In the genomic region with DNA sequence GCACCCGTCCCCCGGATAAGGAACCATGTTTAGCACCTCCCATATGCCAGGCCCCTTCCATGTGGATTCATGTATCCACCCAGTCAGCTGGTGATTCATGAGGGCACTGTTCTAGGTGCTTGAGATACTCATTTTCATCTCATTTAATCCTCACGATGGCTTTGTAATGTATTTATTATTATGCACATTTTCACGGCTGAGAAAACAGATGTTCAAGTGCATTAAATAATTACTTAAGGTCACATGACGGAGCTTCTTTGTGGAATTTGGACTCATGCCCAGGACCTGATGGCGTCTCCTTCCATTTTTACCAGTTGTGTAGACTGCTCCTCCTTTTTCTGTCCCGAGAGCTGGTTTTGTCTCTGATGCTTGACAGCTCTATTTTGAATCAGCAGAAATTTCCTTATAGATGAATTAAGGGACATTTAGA, we compare ENCODE assay signal across 9 cellular contexts.
DNase-seq lines count a peak whose midpoint lies in the region; ATAC-seq, FAIRE-seq and TF ChIP-seq lines count a peak whose summit lies in the region.
"Had no signal": no experiment of that assay in that cellular context is flagged by ENCODE, and none has a peak within 500 bp of the region (broad histone marks: within the 10 kb centered on the region; RNA-seq: fewer than 3 reads in every experiment).

No MANE protein-coding gene starts in this region.

- ATAC-seq in Right ventricle myocardium inferior (peak; percentile 56), HG02759 (IDR thresholded peaks at IDR 0.05; ENCODE audit: unreplicated experiment) (no peak), HG03442 (IDR thresholded peaks at IDR 0.05; ENCODE audit: unreplicated experiment) (no peak)

- peaks cover 63% of the 10 kb centered on the region for H3K36me3 Mint-ChIP-seq in activated T-helper 2 cell treated with anti-CD3 and anti-CD28 coated beads, Interferon-gamma antibody, Interleukin-2, Interleukin-4, amounts not matched to agents 10 μg/mL and 5 μg/mL and 100 μg/mL, durations not matched to agents 14 hours and 24 hours and 36 hours (ENCODE audit: low read depth)

- WGBS in small intestine, 3 donors = 23 to 32% (median 31%) methylated on average over 7 of the region's 7 CpGs

- H3K4me3 Mint-ChIP-seq in activated T-helper 2 cell treated with anti-CD3 and anti-CD28 coated beads, Interferon-gamma antibody, Interleukin-2, Interleukin-4, amounts not matched to agents 10 μg/mL and 5 μg/mL and 100 μg/mL, durations not matched to agents 14 hours and 24 hours and 36 hours (ENCODE audit: low read depth) = no peak overlapping the region

- H3K4me1 ChIP-seq in small intestine (ENCODE audit: control insufficient read depth in 2 of 2, insufficient read depth in 1 of 2, low read depth in 1 of 2, low read length in 1 of 2) = peaks cover 10 to 27% of the 10 kb centered on the region in 2 donors

- H3K36me3 ChIP-seq in small intestine (ENCODE audit: control insufficient read depth in 2 of 2, insufficient read depth in 2 of 2, low read length in 2 of 2) = no peaks in the 10 kb centered on the region

- intact Hi-C loops in Right ventricle myocardium inferior (cut with DNase I) = no loop called here
- intact Hi-C loops in activated T-helper 2 cell treated with anti-CD3 and anti-CD28 coated beads, Interferon-gamma antibody, Interleukin-2, Interleukin-4, amounts not matched to agents 10 μg/mL and 5 μg/mL and 100 μg/mL, durations not matched to agents 14 hours and 24 hours and 36 hours (cut with micrococcal nuclease) = no loop called here

- H3K9me3 ChIP-seq in small intestine (ENCODE audit: control insufficient read depth, low read depth) = no peaks in the 10 kb centered on the region

- FAIRE-seq in small intestine (lab: Jason Lieb, UNC) = no peak

- no peak for TF ChIP-seq CTCF in LNCaP clone FGC (IDR thresholded peaks at IDR 0.05; ENCODE audit: control insufficient read depth, extremely low read depth, insufficient read depth)

- H3K27ac Mint-ChIP-seq in activated T-helper 2 cell treated with anti-CD3 and anti-CD28 coated beads, Interferon-gamma antibody, Interleukin-2, Interleukin-4, amounts not matched to agents 10 μg/mL and 5 μg/mL and 100 μg/mL, durations not matched to agents 14 hours and 24 hours and 36 hours = no peak overlapping the region

- peaks cover 42% of the 10 kb centered on the region for H3K4me1 Mint-ChIP-seq in activated T-helper 2 cell treated with anti-CD3 and anti-CD28 coated beads, Interferon-gamma antibody, Interleukin-2, Interleukin-4, amounts not matched to agents 10 μg/mL and 5 μg/mL and 100 μg/mL, durations not matched to agents 14 hours and 24 hours and 36 hours (ENCODE audit: low read depth)

- no peaks in the 10 kb centered on the region for H3K27me3 ChIP-seq in small intestine (ENCODE audit: control insufficient read depth in 2 of 2, insufficient read depth in 2 of 2, low read length in 2 of 2)
- H3K27me3 ChIP-seq: cardiac muscle cell had no signal

- H3K27me3 Mint-ChIP-seq in activated T-helper 2 cell treated with anti-CD3 and anti-CD28 coated beads, Interferon-gamma antibody, Interleukin-2, Interleukin-4, amounts not matched to agents 10 μg/mL and 5 μg/mL and 100 μg/mL, durations not matched to agents 14 hours and 24 hours and 36 hours (ENCODE audit: low read depth) = no peaks in the 10 kb centered on the region

- H3K4me3 ChIP-seq in LNCaP clone FGC (ENCODE audit: low read depth, low read length) (peak overlapping the region; percentile 5; the same call in 1 of the 2 replicates), small intestine (ENCODE audit: low read depth in 1 of 2, low read length in 2 of 2) (no peak overlapping the region)
- H3K4me3 ChIP-seq: cardiac muscle cell had no signal

- peak overlapping the region in 1 of 2 donors; percentile 53 for H3K27ac ChIP-seq in small intestine (ENCODE audit: low read depth in 1 of 2, low read length in 1 of 2)
- H3K27ac ChIP-seq: cardiac muscle cell had no signal

- no peaks in the 10 kb centered on the region for H3K9me3 Mint-ChIP-seq in activated T-helper 2 cell treated with anti-CD3 and anti-CD28 coated beads, Interferon-gamma antibody, Interleukin-2, Interleukin-4, amounts not matched to agents 10 μg/mL and 5 μg/mL and 100 μg/mL, durations not matched to agents 14 hours and 24 hours and 36 hours

- DNase-seq in LNCaP clone FGC (ENCODE audit: low read depth) (peak; percentile 87), SHP77 (lab: John Stamatoyannopoulos, UW) (peak; percentile 93 to 95), Right ventricle myocardium inferior (ENCODE audit: missing footprints) (no peak), small intestine (peak; percentile 77), islet precursor cell (no peak)
- no peak for DNase-seq in activated T-helper 2 cell treated with anti-CD3 and anti-CD28 coated beads, Interferon-gamma antibody, Interleukin-2, Interleukin-4, amounts not matched to agents 10 μg/mL and 5 μg/mL and 100 μg/mL, durations not matched to agents 14 hours and 24 hours and 36 hours (ENCODE audit: low spot score)

Comparison
In these comparisons a context has a peak if more than half of its experiments do, and no peak if none do; other contexts are left out.
1. DNase-seq: peak in LNCaP clone FGC (single experiment), SHP77 (2 of 2) and small intestine (single experiment); none in Right ventricle myocardium inferior (single experiment), islet precursor cell (single experiment) and activated T-helper 2 cell treated with anti-CD3 and anti-CD28 coated beads, Interferon-gamma antibody, Interleukin-2, Interleukin-4, amounts not matched to agents 10 μg/mL and 5 μg/mL and 100 μg/mL, durations not matched to agents 14 hours and 24 hours and 36 hours (single experiment).